11 cellular contexts compared by ENCODE assay signal in the genomic region with DNA sequence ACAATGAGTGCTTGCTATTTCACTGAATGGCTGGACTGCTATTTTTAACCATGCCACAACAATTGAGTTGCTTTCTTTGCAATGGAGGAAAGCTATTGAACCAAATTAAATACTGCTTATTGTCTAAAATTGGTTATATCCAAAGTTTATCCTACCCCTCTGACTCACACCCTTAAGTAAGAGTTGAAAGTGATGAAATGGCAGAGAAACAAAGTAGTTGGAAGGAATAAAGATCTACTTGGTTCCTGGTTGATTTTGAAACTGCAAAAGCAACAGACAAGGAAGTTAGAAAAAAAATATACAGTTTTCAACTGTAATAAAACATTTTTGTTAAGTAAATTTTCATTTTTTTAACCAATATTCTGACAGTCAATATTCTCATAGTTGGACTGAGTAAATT. TPM values are rescaled to one million over a fixed set of nuclear protein-coding genes. Genes with fewer than 3 reads are reported as not detected.
DNase-seq lines count a peak whose midpoint lies in the region; ATAC-seq, FAIRE-seq and TF ChIP-seq lines count a peak whose summit lies in the region.
"Had no signal": no experiment of that assay in that cellular context is flagged by ENCODE, and none has a peak within 500 bp of the region (broad histone marks: within the 10 kb centered on the region; RNA-seq: fewer than 3 reads in every experiment).

No MANE protein-coding gene starts in this region.

- no peak for TF ChIP-seq POLR2A in NB4 (IDR thresholded peaks at IDR 0.05; ENCODE audit: extremely low read depth, insufficient read length)
- TF ChIP-seq POLR2A in Peyer's patch (IDR thresholded peaks at IDR 0.05): no peak

- H3K4me1 ChIP-seq in neutrophil (ENCODE audit: control insufficient read depth in 1 of 2, insufficient read depth in 1 of 2, low read depth in 1 of 2, low read length in 1 of 2): peaks cover 79 to 93% of the 10 kb centered on the region in 2 experiments
- peaks cover 1 to 2% of the 10 kb centered on the region in 2 donors for H3K4me1 ChIP-seq in aorta (ENCODE audit: control insufficient read depth in 1 of 2, insufficient read depth in 2 of 2, low read length in 2 of 2)
- peaks cover 0 to 4% (median 1%) of the 10 kb centered on the region in 4 donors for H3K4me1 ChIP-seq in Peyer's patch

- TF ChIP-seq CTCF in NB4 (IDR thresholded peaks at IDR 0.05; ENCODE audit: low read depth, low read length): no peak
- no peak for TF ChIP-seq CTCF in cardiac fibroblast (IDR thresholded peaks at IDR 0.05; ENCODE audit: low read depth, low read length)
- no peak for TF ChIP-seq CTCF in neutrophil (IDR thresholded peaks at IDR 0.05)
- no peak for TF ChIP-seq CTCF in Peyer's patch (IDR thresholded peaks at IDR 0.05)

- H3K27me3 ChIP-seq in neutrophil (no peaks in the 10 kb centered on the region), aorta (ENCODE audit: control insufficient read depth in 1 of 2, insufficient read depth in 2 of 2, low read length in 1 of 2) (no peaks in the 10 kb centered on the region), Peyer's patch (no peaks in the 10 kb centered on the region)
- H3K27me3 ChIP-seq: brain microvascular endothelial cell had no signal

- no peak for FAIRE-seq in urothelium cell line (lab: Jason Lieb, UNC)

- ATAC-seq in aorta (ENCODE audit: low FRiP score): no peak

- H3K9me3 ChIP-seq in neutrophil: no peaks in the 10 kb centered on the region
- H3K9me3 ChIP-seq in aorta (ENCODE audit: control insufficient read depth, low read length): no peaks in the 10 kb centered on the region
- no peaks in the 10 kb centered on the region for H3K9me3 ChIP-seq in Peyer's patch

- H3K4me3 ChIP-seq in NB4 (ENCODE audit: low read depth, low read length) (no peak overlapping the region), cardiac fibroblast (replicated peaks in 1 of 2; ENCODE audit: low read depth in 2 of 2, low read length in 2 of 2) (no peak overlapping the region), neutrophil (ENCODE audit: low read depth in 1 of 2, low read length in 1 of 2) (no peak overlapping the region), aorta (ENCODE audit: low read length in 2 of 2) (no peak overlapping the region), Peyer's patch (no peak overlapping the region)

- DNase-seq in DMS53 (lab: John Stamatoyannopoulos, UW) (peak; percentile 35), NB4 (ENCODE audit: low read depth) (peak; percentile 71), cardiac fibroblast (ENCODE audit: low read depth in 2 of 2) (peak; percentile 62 to 80), aorta (no peak), urothelium cell line (ENCODE audit: low spot score) (no peak), NCI-H2107 treated with DMSO at 0.1 percent for 48 hours (lab: John Stamatoyannopoulos, UW; ENCODE audit: unreplicated experiment) (no peak), Peyer's patch (no peak)
- DNase-seq: brain microvascular endothelial cell; NCI-H510A treated with DMSO at 0.1 percent for 48 hours; stimulated activated CD8-positive, alpha-beta memory T cell treated with anti-CD3 and anti-CD28 coated beads, Interleukin-4, amount 100 ng/mL, for 48 hours had no signal

- H3K36me3 ChIP-seq in neutrophil: no peaks in the 10 kb centered on the region
- no peaks in the 10 kb centered on the region for H3K36me3 ChIP-seq in aorta (ENCODE audit: control insufficient read depth in 1 of 2, insufficient read depth in 2 of 2, low read length in 1 of 2)
- no peaks in the 10 kb centered on the region for H3K36me3 ChIP-seq in Peyer's patch
- H3K36me3 ChIP-seq: brain microvascular endothelial cell had no signal

- intact Hi-C loops in aorta (cut with DNase I): no loop called here

- H3K27ac ChIP-seq in neutrophil (peak overlapping the region; percentile 77), aorta (ENCODE audit: low read depth in 1 of 2, low read length in 2 of 2) (no peak overlapping the region), Peyer's patch (no peak overlapping the region)
- H3K27ac ChIP-seq: brain microvascular endothelial cell had no signal

RNA-seq across cellular contexts. Expression of a gene that starts 47.6 kb away (rescaled TPM):
- total RNA-seq in aorta (10 to 100 TPM; 41.9 to 51.9 TPM), Peyer's patch (100 to 1,000 TPM in 1 of 4 donors, 10 to 100 TPM in 3; 73.7 to 115 (median 84.4) TPM)
- 10 to 100 TPM in 1 of 2 donors, 1 to 10 TPM in 1; 9.6 to 19.7 TPM for polyA plus RNA-seq in aorta

Comparison
In these comparisons a context has a peak if more than half of its experiments do, and no peak if none do; other contexts are left out.
1. DNase-seq: peak in DMS53 (single experiment), NB4 (single experiment) and cardiac fibroblast (2 of 2); none in aorta (0 of 2), urothelium cell line (single experiment), NCI-H2107 treated with DMSO at 0.1 percent for 48 hours (single experiment) and Peyer's patch (0 of 3).